21 cellular contexts compared by ENCODE assay signal in the genomic region with DNA sequence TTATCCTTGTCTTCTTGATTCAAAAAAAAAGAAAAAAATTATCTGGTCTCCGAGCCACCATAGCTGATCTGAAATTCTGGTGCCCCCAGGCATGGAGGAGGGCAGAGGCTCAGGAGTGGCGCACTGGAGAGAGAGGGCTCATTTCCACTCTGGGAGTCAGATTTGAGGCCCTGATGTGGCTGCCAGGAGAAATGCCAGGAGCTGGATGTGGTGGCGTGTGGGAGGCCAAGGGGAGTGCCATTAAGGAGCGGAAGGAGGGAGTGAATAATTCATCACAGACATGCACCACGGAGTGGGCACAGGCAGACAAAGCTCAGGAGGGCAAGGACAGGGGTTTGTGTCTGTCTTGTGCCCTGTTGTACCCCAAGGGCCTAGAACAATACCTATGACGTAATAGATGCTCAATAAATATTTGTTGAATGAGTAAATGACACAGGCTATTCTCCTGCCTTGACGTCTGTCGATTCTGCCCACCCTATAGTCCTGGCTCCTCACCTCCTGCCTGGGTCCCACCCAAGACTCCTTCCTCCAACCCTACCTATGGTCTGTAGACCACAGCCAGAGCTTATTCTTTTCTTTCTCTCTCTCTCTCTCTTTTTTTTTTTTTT. TPM values are rescaled to one million over a fixed set of nuclear protein-coding genes. Genes with fewer than 3 reads are reported as not detected.
"Had no signal": no experiment of that assay in that cellular context is flagged by ENCODE, and none has a peak within 500 bp of the region (broad histone marks: within the 10 kb centered on the region; RNA-seq: fewer than 3 reads in every experiment).

No MANE protein-coding gene starts in this region.

- H3K27me3 ChIP-seq: ovary had no signal

- H3K4me3 ChIP-seq: coronary artery, heart left ventricle, left lung, ovary, prostate gland, upper lobe of right lung had no signal

- H3K9me3 ChIP-seq: heart left ventricle, left lung, ovary, prostate gland, upper lobe of right lung had no signal

- DNase-seq: activated CD4-positive, alpha-beta T cell treated with anti-CD3 and anti-CD28 coated beads, Interleukin-2, amount 50 U/mL, for 4 hours; activated CD8-positive, alpha-beta memory T cell treated with anti-CD3 and anti-CD28 coated beads for 24 hours; activated CD8-positive, alpha-beta memory T cell treated with anti-CD3 and anti-CD28 coated beads, Interleukin-2, amount 50 U/mL, for 4 hours; activated T-cell treated with anti-CD3 and anti-CD28 coated beads, Interleukin-2, amount 50 U/mL, for 24 hours; endodermal cell; midbrain; natural killer cell; ovary; stimulated activated CD4-positive, alpha-beta T cell treated with anti-CD3 and anti-CD28 coated beads, Interleukin-12 subunit alpha, Interleukin-12 subunit beta, amount 100 ng/mL, for 4 hours; stimulated activated CD4-positive, alpha-beta T cell treated with anti-CD3 and anti-CD28 coated beads, Interleukin-4, amount 100 ng/mL, for 4 hours; stimulated activated naive CD8-positive, alpha-beta T cell treated with anti-CD3 and anti-CD28 coated beads, Interleukin-15, Interleukin-2, amounts not matched to agents 100 U/mL and 50 U/mL, for 24 hours; T-helper 1 cell; upper lobe of right lung had no signal

- H3K4me1 ChIP-seq: left lung, prostate gland, upper lobe of right lung had no signal

- H3K36me3 ChIP-seq: heart left ventricle, left lung, ovary, prostate gland, upper lobe of right lung had no signal

- ATAC-seq: activated naive CD4-positive, alpha-beta T cell treated with anti-CD3 and anti-CD28 coated beads, Interleukin-2, amount 50 U/mL, for 72 hours; activated T-helper 17 cell treated with anti-CD3 and anti-CD28 coated beads, Interleukin-2, amount 50 U/mL, for 72 hours; heart left ventricle; left lung; natural killer cell; stimulated activated naive CD8-positive, alpha-beta T cell treated with anti-CD3 and anti-CD28 coated beads, Interleukin-15, Interleukin-2, amounts not matched to agents 100 U/mL and 50 U/mL, for 24 hours; upper lobe of right lung; WTC11 had no signal

- H3K27ac ChIP-seq: coronary artery, epithelial cell of prostate, heart left ventricle, left lung, ovary, prostate gland, upper lobe of right lung had no signal

RNA-seq across cellular contexts. Expression of a gene that starts 12.0 kb away (rescaled TPM):
- total RNA-seq: activated naive CD4-positive, alpha-beta T cell treated with anti-CD3 and anti-CD28 coated beads, Interleukin-2, amount 50 U/mL, for 72 hours; natural killer cell had no signal
